Comparison of ENCODE assay signal across 13 cellular contexts in the genomic region with DNA sequence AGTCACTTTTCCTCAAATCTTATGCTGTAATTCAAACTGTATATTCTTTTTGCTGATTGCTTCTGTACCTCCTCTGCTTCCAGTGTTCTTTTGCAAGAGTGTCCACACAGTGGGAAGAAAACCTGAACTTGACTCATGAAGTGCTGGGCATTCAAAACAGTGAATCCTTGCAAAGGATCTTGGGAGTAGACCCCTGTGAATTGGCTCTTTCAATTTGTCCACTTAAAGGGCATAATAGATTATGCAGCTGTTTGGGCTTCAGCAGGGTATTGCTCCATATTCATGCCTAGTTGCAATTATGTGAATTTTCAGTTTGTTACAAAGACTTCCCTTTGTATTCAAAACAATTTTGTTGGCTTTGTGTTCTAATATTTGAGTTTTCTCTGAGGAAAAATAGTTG. TPM values are rescaled to one million over a fixed set of nuclear protein-coding genes. Genes with fewer than 3 reads are reported as not detected.
DNase-seq lines count a peak whose midpoint lies in the region; ATAC-seq and TF ChIP-seq lines count a peak whose summit lies in the region.
"Had no signal": no experiment of that assay in that cellular context is flagged by ENCODE, and none has a peak within 500 bp of the region (broad histone marks: within the 10 kb centered on the region; RNA-seq: fewer than 3 reads in every experiment).

No MANE protein-coding gene starts in this region.

- H2AFZ ChIP-seq in PC-9, result no peak overlapping the region

- H4K20me1 ChIP-seq in PC-9 (ENCODE audit: insufficient read depth), result peaks cover 53% of the 10 kb centered on the region

- POLR2A ChIA-PET in PC-9 (lab: Charles Lee; ENCODE audit: unreplicated experiment), result interaction anchor here (0.6 kb wide), 1 partner anchor 185 kb away, joined by 3 read pairs; no protein-coding TSS in a partner anchor

- no TSS peak for BruUV-seq in PC-9 (replicated peaks; lab: Mats Ljungman, UMichigan)

- no peaks in the 10 kb centered on the region for H3K27me3 ChIP-seq in HL-60 (ENCODE audit: insufficient read depth, poor library complexity, severe bottlenecking)
- no peaks in the 10 kb centered on the region for H3K27me3 ChIP-seq in PC-9 (ENCODE audit: insufficient read depth, low read depth)

- TF ChIP-seq CTCF in AG10803 (conservative IDR thresholded peaks at IDR 0.05; ENCODE audit: low read length), result no peak
- TF ChIP-seq CTCF in HL-60 (IDR thresholded peaks at IDR 0.05; ENCODE audit: insufficient read depth, low read length), result no peak
- no peak for TF ChIP-seq CTCF in PC-9 (conservative IDR thresholded peaks at IDR 0.05)
- TF ChIP-seq CTCF in fibroblast of pulmonary artery (IDR thresholded peaks at IDR 0.05; ENCODE audit: low read length, missing control alignments), result no peak

- intact Hi-C loops in PC-9 (cut with micrococcal nuclease; ENCODE audit: unreplicated experiment), result loop anchor here (5.0 kb wide), 1 partner anchor 41 kb away; no protein-coding TSS in a partner anchor

- H3K27ac ChIP-seq in HL-60 (replicated peaks) (peak overlapping the region; percentile 53), PC-9 (peak overlapping the region; percentile 50)

- DNase-seq in AG10803 (ENCODE audit: low read depth), result peak; percentile 66
- peak; percentile 27 to 33 for DNase-seq in HL-60 (ENCODE audit: low read depth in 1 of 2, low spot score in 1 of 2)
- DNase-seq in PC-9, result no peak
- DNase-seq in fibroblast of pulmonary artery (ENCODE audit: low read depth), result peak; percentile 61
- no peak for DNase-seq in SKM-1 treated with dmso at 0.1 percent for 144 hours (lab: John Stamatoyannopoulos, UW; ENCODE audit: unreplicated experiment)
- DNase-seq: activated effector memory CD4-positive, alpha-beta T cell treated with Interleukin-2 at 50 U/mL for 16 hours; CD8-positive, alpha-beta T cell; kidney; right cardiac atrium had no signal

- CTCF ChIA-PET in PC-9 (lab: Charles Lee), result interaction anchor here (0.6 kb wide), 1 partner anchor 11 kb away, joined by 5 read pairs; a partner anchor contains a TSS

- no peaks in the 10 kb centered on the region for H3K9me3 ChIP-seq in PC-9 (ENCODE audit: insufficient read depth, low read depth)

- peaks cover 38% of the 10 kb centered on the region for H3K4me1 ChIP-seq in PC-9 (replicated peaks; ENCODE audit: insufficient read depth)

- no peak for ATAC-seq in HG03139 (IDR thresholded peaks at IDR 0.05; ENCODE audit: unreplicated experiment)
- ATAC-seq in HG03280 (IDR thresholded peaks at IDR 0.05; ENCODE audit: unreplicated experiment), result no peak
- no peak for ATAC-seq in HG02678 (IDR thresholded peaks at IDR 0.05; ENCODE audit: unreplicated experiment)
- ATAC-seq: CD8-positive, alpha-beta T cell; right cardiac atrium; stimulated activated effector memory CD8-positive, alpha-beta T cell treated with anti-CD3 and anti-CD28 coated beads, Interleukin-12 subunit alpha, Interleukin-12 subunit beta, amount 100 ng/mL, for 72 hours had no signal

- peak overlapping the region; percentile 66; the same call in 1 of the 2 replicates for H3K4me2 ChIP-seq in PC-9

- H3K4me3 ChIP-seq in AG10803 (ENCODE audit: low read length) (no peak overlapping the region), HL-60 (replicated peaks; ENCODE audit: insufficient read depth, low read length) (no peak overlapping the region), PC-9 (no peak overlapping the region), fibroblast of pulmonary artery (replicated peaks; ENCODE audit: low read depth, low read length) (no peak overlapping the region)

- H3K9me2 ChIP-seq in PC-9 (ENCODE audit: insufficient read depth), result no peaks in the 10 kb centered on the region

- no peaks in the 10 kb centered on the region for H3K36me3 ChIP-seq in PC-9 (ENCODE audit: low read depth)

- H3F3A ChIP-seq in PC-9 (ENCODE audit: insufficient read depth, low read depth), result peaks cover 8% of the 10 kb centered on the region

- peaks cover 98% of the 10 kb centered on the region for H3K79me2 ChIP-seq in PC-9 (ENCODE audit: low read depth)

RNA-seq across cellular contexts. Expression of a gene that starts 11.4 kb away (rescaled TPM):
- 43.6 and 68.3 TPM in 2 replicates for total RNA-seq in PC-9 (2021)

Comparison
In these comparisons a context has a peak if more than half of its experiments do, and no peak if none do; other contexts are left out.
1. DNase-seq: peak in AG10803 (single experiment), HL-60 (2 of 2) and fibroblast of pulmonary artery (single experiment); none in PC-9 (0 of 2) and SKM-1 treated with dmso at 0.1 percent for 144 hours (single experiment).